ENCODE assay signal across 9 cellular contexts in genomic region chr4:153114771-153115321, GRCh38.
DNase-seq lines count a peak whose midpoint lies in the region; ATAC-seq lines count a peak whose summit lies in the region.
"Had no signal": no experiment of that assay in that cellular context is flagged by ENCODE, and none has a peak within 500 bp of the region (broad histone marks: within the 10 kb centered on the region; RNA-seq: fewer than 3 reads in every experiment).

No MANE protein-coding gene starts in this region.

- no peaks in the 10 kb centered on the region for H3K9me3 Mint-ChIP-seq in activated T-cell treated with anti-CD3 and anti-CD28 coated beads, Interleukin-2, amount 50 U/mL, for 24 hours
- H3K9me3 Mint-ChIP-seq: brain had no signal

- H3K4me1 Mint-ChIP-seq in activated T-cell treated with anti-CD3 and anti-CD28 coated beads, Interleukin-2, amount 50 U/mL, for 24 hours (ENCODE audit: low read depth), result peaks cover 17% of the 10 kb centered on the region
- H3K4me1 Mint-ChIP-seq: brain had no signal

- H3K4me3 Mint-ChIP-seq in activated T-cell treated with anti-CD3 and anti-CD28 coated beads, Interleukin-2, amount 50 U/mL, for 24 hours, result no peak overlapping the region
- H3K4me3 Mint-ChIP-seq: brain had no signal

- H3K9ac ChIP-seq in stomach smooth muscle (ENCODE audit: low read length in 2 of 2), result no peak overlapping the region

- no peaks in the 10 kb centered on the region for H3K9me3 ChIP-seq in stomach smooth muscle (ENCODE audit: control insufficient read depth in 2 of 2, low read length in 2 of 2)

- no peaks in the 10 kb centered on the region for H3K27me3 Mint-ChIP-seq in activated T-cell treated with anti-CD3 and anti-CD28 coated beads, Interleukin-2, amount 50 U/mL, for 24 hours

- ATAC-seq in left lobe of liver (no peak), GM18870 (IDR thresholded peaks at IDR 0.05; ENCODE audit: unreplicated experiment) (no peak)

- H3K4me1 ChIP-seq in stomach smooth muscle (ENCODE audit: control insufficient read depth, insufficient read depth, low read length), result peaks cover 18% of the 10 kb centered on the region

- H3K36me3 ChIP-seq in stomach smooth muscle (ENCODE audit: control insufficient read depth in 2 of 2, insufficient read depth in 2 of 2, low read length in 2 of 2), result no peaks in the 10 kb centered on the region

- H3K36me3 Mint-ChIP-seq in activated T-cell treated with anti-CD3 and anti-CD28 coated beads, Interleukin-2, amount 50 U/mL, for 24 hours (ENCODE audit: low read depth), result no peaks in the 10 kb centered on the region
- H3K36me3 Mint-ChIP-seq: brain had no signal

- H3K27me3 ChIP-seq in stomach smooth muscle (ENCODE audit: control insufficient read depth in 1 of 2, insufficient read depth in 2 of 2, low read length in 2 of 2), result no peaks in the 10 kb centered on the region

- DNase-seq in OCI-M1 (lab: John Stamatoyannopoulos, UW) (peak; percentile 36), iris pigment epithelial cell (ENCODE audit: low read depth) (peak; percentile 88), NCI-H1694 (lab: John Stamatoyannopoulos, UW) (no peak), left lobe of liver (ENCODE audit: low spot score) (no peak), NOMO-1 treated with dmso at 0.1 percent for 144 hours (lab: John Stamatoyannopoulos, UW; ENCODE audit: unreplicated experiment) (no peak)
- peak; percentile 50 for DNase-seq in activated T-cell treated with anti-CD3 and anti-CD28 coated beads, Interleukin-2, amount 50 U/mL, for 24 hours

- H3K27ac ChIP-seq in stomach smooth muscle (ENCODE audit: low read length), result peak overlapping the region; percentile 81

- peak overlapping the region; percentile 22 to 50 for H3K4me3 ChIP-seq in stomach smooth muscle (ENCODE audit: low read length in 2 of 2)

- H3K27ac Mint-ChIP-seq in activated T-cell treated with anti-CD3 and anti-CD28 coated beads, Interleukin-2, amount 50 U/mL, for 24 hours, result no peak overlapping the region
- H3K27ac Mint-ChIP-seq: brain had no signal

Comparison
In these comparisons a context has a peak if more than half of its experiments do, and no peak if none do; other contexts are left out.
1. DNase-seq: peak in OCI-M1 (single experiment), activated T-cell treated with anti-CD3 and anti-CD28 coated beads, Interleukin-2, amount 50 U/mL, for 24 hours (single experiment) and iris pigment epithelial cell (single experiment); none in NCI-H1694 (single experiment), left lobe of liver (single experiment) and NOMO-1 treated with dmso at 0.1 percent for 144 hours (single experiment).